ENCODE assay signal across 27 cellular contexts in genomic region chr3:32522682-32523081, GRCh38. TPM values are rescaled to one million over a fixed set of nuclear protein-coding genes. Genes with fewer than 3 reads are reported as not detected.
DNase-seq lines count a peak whose midpoint lies in the region; ATAC-seq, FAIRE-seq and TF ChIP-seq lines count a peak whose summit lies in the region.
"Had no signal": no experiment of that assay in that cellular context is flagged by ENCODE, and none has a peak within 500 bp of the region (broad histone marks: within the 10 kb centered on the region; RNA-seq: fewer than 3 reads in every experiment).

No MANE protein-coding gene starts in this region.

- peak; percentile 33 for FAIRE-seq in islet of Langerhans (lab: Jason Lieb, UNC)

- TF ChIP-seq CTCF in cardiac fibroblast (IDR thresholded peaks at IDR 0.05; ENCODE audit: low read depth, low read length) = no peak
- no peak for TF ChIP-seq CTCF in retinal pigment epithelial cell (conservative IDR thresholded peaks at IDR 0.05; ENCODE audit: low read depth, low read length)

- no peak for ATAC-seq in HG03280 (IDR thresholded peaks at IDR 0.05; ENCODE audit: unreplicated experiment)
- ATAC-seq: gastrocnemius medialis, T-cell had no signal

- H3K4me3 ChIP-seq in cardiac fibroblast (replicated peaks in 1 of 2; ENCODE audit: low read depth in 2 of 2, low read length in 2 of 2) (no peak overlapping the region), retinal pigment epithelial cell (ENCODE audit: low read length) (no peak overlapping the region)
- H3K4me3 ChIP-seq: BLaER1 treated with 17β-estradiol and CSF1 and Interleukin-3, amounts not matched to agents 10 nM and 100 nM; esophagus muscularis mucosa; gastrocnemius medialis; GM23248; neural progenitor cell; sigmoid colon; upper lobe of left lung had no signal

- in situ Hi-C loops in ACHN (cut with HindIII; ENCODE audit: low pct_ligation_motif_present, low pct_unique_long_range_greater_than_20kb, low sequenced_read_pairs) = no loop called here

- DNase-seq in RPMI7951 (ENCODE audit: low read depth) = peak; percentile 24
- peak; percentile 45 to 67 for DNase-seq in cardiac fibroblast (ENCODE audit: low read depth in 2 of 2)
- peak; percentile 49 for DNase-seq in retinal pigment epithelial cell (ENCODE audit: low read depth)
- no peak for DNase-seq in NCI-H146 (lab: John Stamatoyannopoulos, UW)
- no peak for DNase-seq in ACHN
- DNase-seq: activated CD4-positive, alpha-beta T cell treated with anti-CD3 and anti-CD28 coated beads, Interleukin-2, amount 50 U/mL, for 1 hour; activated CD4-positive, CD25-positive, alpha-beta regulatory T cell; activated gamma-delta T cell; activated naive CD8-positive, alpha-beta T cell treated with anti-CD3 and anti-CD28 coated beads, Interleukin-2, amount 10 ng/mL, durations not matched to agents 7 days and 5 days; activated T-cell treated with anti-CD3 and anti-CD28 coated beads, Interleukin-2, amount 50 U/mL, for 24 hours; DMS79; gastrocnemius medialis; GDM1; GM23248; hippocampal formation; NCI-H1436 treated with DMSO at 0.1 percent for 48 hours; posterior cingulate gyrus; sigmoid colon; stimulated activated CD4-positive, alpha-beta T cell treated with anti-CD3 and anti-CD28 coated beads, Interleukin-4, amount 100 ng/mL, for 24 hours; substantia nigra; T-cell; upper lobe of left lung had no signal

RNA-seq across cellular contexts. Expression of gene CMTM6, which starts 20.0 kb away (rescaled TPM):
- total RNA-seq in RPMI7951 (2014; rRNA removed; shearing (Covaris generic)) = 203 and 270 TPM in 2 replicates

RNA-seq across cellular contexts. Expression of gene DYNC1LI1, which starts 48.0 kb away (rescaled TPM):
- 56.1 and 56.6 TPM in 2 replicates for total RNA-seq in RPMI7951 (2014; rRNA removed; shearing (Covaris generic))

Comparison
In these comparisons a context has a peak if more than half of its experiments do, and no peak if none do; other contexts are left out.
1. DNase-seq: peak in RPMI7951 (single experiment), cardiac fibroblast (2 of 2) and retinal pigment epithelial cell (single experiment); none in NCI-H146 (single experiment) and ACHN (single experiment).